ENCODE assay signal across 10 cellular contexts in the genomic region with DNA sequence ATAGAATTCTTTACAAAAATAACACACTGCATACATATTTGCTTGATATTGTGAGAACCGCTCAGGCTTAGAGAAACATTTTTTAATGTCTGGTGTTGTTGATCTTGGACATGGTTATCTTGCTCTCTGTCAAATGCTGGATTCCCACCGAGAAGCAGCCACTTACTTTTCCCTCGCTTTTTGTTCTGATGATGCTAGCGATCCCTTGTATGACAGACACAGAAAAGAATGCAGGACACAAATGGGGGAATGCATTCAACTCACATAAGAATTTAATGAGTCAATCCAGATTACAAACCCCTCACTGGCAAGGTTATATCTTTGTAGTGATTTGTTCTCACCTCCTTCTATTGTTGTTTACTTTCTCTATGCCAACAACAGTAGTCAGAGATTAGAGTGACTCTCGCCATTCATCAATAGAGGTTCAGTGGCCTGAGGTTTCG.
DNase-seq lines count a peak whose midpoint lies in the region; ATAC-seq, FAIRE-seq and TF ChIP-seq lines count a peak whose summit lies in the region.
"Had no signal": no experiment of that assay in that cellular context is flagged by ENCODE, and none has a peak within 500 bp of the region (broad histone marks: within the 10 kb centered on the region; RNA-seq: fewer than 3 reads in every experiment).

No MANE protein-coding gene starts in this region.

- H3K79me2 ChIP-seq in fibroblast of lung (ENCODE audit: control insufficient read depth, insufficient read depth, low read length) (no peaks in the 10 kb centered on the region), trophoblast cell (ENCODE audit: control insufficient read depth, insufficient read depth, low read length, poor library complexity) (no peaks in the 10 kb centered on the region)

- H3K9me3 ChIP-seq in fibroblast of lung (ENCODE audit: control insufficient read depth, insufficient read depth, low read depth, low read length) (no peaks in the 10 kb centered on the region), trophoblast cell (ENCODE audit: insufficient read depth, low read depth, low read length) (no peaks in the 10 kb centered on the region), BE2C (no peaks in the 10 kb centered on the region), lower lobe of right lung (no peaks in the 10 kb centered on the region)

- no peak overlapping the region for H4K91ac ChIP-seq in trophoblast cell (ENCODE audit: low read depth, low read length)

- no peak for ATAC-seq in lower lobe of right lung
- no peak for ATAC-seq in HG02798 (IDR thresholded peaks at IDR 0.05; ENCODE audit: poor library complexity, unreplicated experiment)
- ATAC-seq: stimulated activated naive B cell treated with anti-CD40 and anti-IgM and Interleukin-4, amounts not matched to agents 10 μg/mL and 1 μg/mL and 100 μg/mL, for 72 hours had no signal

- WGBS in trophoblast cell (ENCODE audit: extremely low coverage, insufficient coverage, insufficient read length), result no CpG with 5 or more reads among the region's 6 CpGs

- no peak overlapping the region for H3K23ac ChIP-seq in trophoblast cell (ENCODE audit: low read length)

- peak overlapping the region; percentile 18 for H3K27ac ChIP-seq in fibroblast of lung (ENCODE audit: insufficient read depth, low read length)
- H3K27ac ChIP-seq in trophoblast cell (ENCODE audit: low read depth, low read length), result no peak overlapping the region
- no peak overlapping the region for H3K27ac ChIP-seq in lower lobe of right lung
- no peak overlapping the region for H3K27ac ChIP-seq in caudate nucleus (ENCODE audit: low read depth, low read length)

- no peak overlapping the region for H2BK5ac ChIP-seq in trophoblast cell (ENCODE audit: low read depth, low read length, poor library complexity)

- TF ChIP-seq CTCF in fibroblast of lung (conservative IDR thresholded peaks at IDR 0.05 in 1 of 2, IDR thresholded peaks at IDR 0.05 in 1 of 2; ENCODE audit: low read depth in 1 of 2, low read length in 2 of 2), result no peak
- TF ChIP-seq CTCF in BE2C (IDR thresholded peaks at IDR 0.05; ENCODE audit: low read depth, low read length), result no peak
- no peak for TF ChIP-seq CTCF in lower lobe of right lung (IDR thresholded peaks at IDR 0.05)

- peaks cover 19% of the 10 kb centered on the region for H3K4me1 ChIP-seq in fibroblast of lung (ENCODE audit: control insufficient read depth, extremely low read depth, insufficient read depth, low read length)
- H3K4me1 ChIP-seq in trophoblast cell (ENCODE audit: control insufficient read depth in 1 of 2, insufficient read depth in 2 of 2, low read length in 2 of 2), result peaks cover 28% of the 10 kb centered on the region in 2 experiments
- H3K4me1 ChIP-seq in BE2C, result no peaks in the 10 kb centered on the region
- H3K4me1 ChIP-seq in lower lobe of right lung, result no peaks in the 10 kb centered on the region

- no peak overlapping the region for H4K8ac ChIP-seq in trophoblast cell (ENCODE audit: low read depth, low read length)

- H2BK12ac ChIP-seq in trophoblast cell (ENCODE audit: low read length), result no peak overlapping the region

- H4K20me1 ChIP-seq in fibroblast of lung (ENCODE audit: control insufficient read depth, extremely low read depth, insufficient read depth, low read length), result no peaks in the 10 kb centered on the region

- H3K14ac ChIP-seq in trophoblast cell (ENCODE audit: low read length), result no peak overlapping the region

- H2AK5ac ChIP-seq in trophoblast cell (ENCODE audit: low read length), result no peak overlapping the region

- H3K4me3 ChIP-seq in fibroblast of lung (replicated peaks in 1 of 4; ENCODE audit: control extremely low read depth in 1 of 4, insufficient read depth in 1 of 4, low read depth in 3 of 4, low read length in 4 of 4), result no peak overlapping the region
- no peak overlapping the region for H3K4me3 ChIP-seq in trophoblast cell (ENCODE audit: low read depth, low read length)
- no peak overlapping the region for H3K4me3 ChIP-seq in BE2C (ENCODE audit: low read depth, low read length)
- H3K4me3 ChIP-seq in lower lobe of right lung, result no peak overlapping the region

- H3K18ac ChIP-seq in trophoblast cell (ENCODE audit: low read length), result no peak overlapping the region

- no peak overlapping the region for H3K4ac ChIP-seq in trophoblast cell (ENCODE audit: low read depth, low read length)

- intact Hi-C loops in lower lobe of right lung (cut with DNase I), result no loop called here

- H4K12ac ChIP-seq in trophoblast cell (ENCODE audit: low read depth, low read length), result no peak overlapping the region

- DNase-seq in RPMI7951 (ENCODE audit: low read depth) (peak; percentile 88), fibroblast of lung (ENCODE audit: low read depth in 2 of 2) (peak; percentile 76 to 98), trophoblast cell (peak; percentile 56 to 91), BE2C (no peak), lower lobe of right lung (no peak), caudate nucleus (lab: John Stamatoyannopoulos, UW) (no peak)
- DNase-seq: activated CD4-positive, alpha-beta memory T cell treated with anti-CD3 and anti-CD28 coated beads for 36 hours; stimulated activated naive B cell treated with anti-CD40 and anti-IgM and Interleukin-4, amounts not matched to agents 10 μg/mL and 1 μg/mL and 100 μg/mL, for 72 hours had no signal

- peak overlapping the region; percentile 13 for H3K4me2 ChIP-seq in fibroblast of lung (ENCODE audit: extremely low read depth, insufficient read depth, low read length)
- H3K4me2 ChIP-seq in trophoblast cell (ENCODE audit: low read length), result no peak overlapping the region

- H2BK120ac ChIP-seq in trophoblast cell (ENCODE audit: insufficient read depth, low read length, poor library complexity), result no peak overlapping the region

- peaks cover 26% of the 10 kb centered on the region for H3K79me1 ChIP-seq in trophoblast cell (ENCODE audit: low read length)

- H3K36me3 ChIP-seq in fibroblast of lung (ENCODE audit: control insufficient read depth, insufficient read depth, low read length) (no peaks in the 10 kb centered on the region), trophoblast cell (ENCODE audit: control insufficient read depth in 1 of 2, insufficient read depth in 2 of 2, low read length in 2 of 2) (no peaks in the 10 kb centered on the region), BE2C (no peaks in the 10 kb centered on the region), lower lobe of right lung (no peaks in the 10 kb centered on the region)

- H3K27me3 ChIP-seq in fibroblast of lung (ENCODE audit: control insufficient read depth, insufficient read depth, low read length) (no peaks in the 10 kb centered on the region), trophoblast cell (ENCODE audit: insufficient read depth, low read length) (no peaks in the 10 kb centered on the region), BE2C (no peaks in the 10 kb centered on the region), lower lobe of right lung (ENCODE audit: low read depth) (peaks cover 8% of the 10 kb centered on the region)

- FAIRE-seq in G401.6 (lab: Jason Lieb, UNC), result peak; percentile 100

- H2AFZ ChIP-seq in fibroblast of lung (ENCODE audit: low read length), result no peak overlapping the region
- H2AFZ ChIP-seq in trophoblast cell (ENCODE audit: insufficient read depth, low read length, poor library complexity), result no peak overlapping the region

- H3K9ac ChIP-seq in fibroblast of lung (ENCODE audit: insufficient read depth, low read length), result no peak overlapping the region
- H3K9ac ChIP-seq in trophoblast cell (ENCODE audit: low read length), result no peak overlapping the region

Comparison
In these comparisons a context has a peak if more than half of its experiments do, and no peak if none do; other contexts are left out.
1. DNase-seq: peak in RPMI7951 (single experiment), fibroblast of lung (2 of 2) and trophoblast cell (2 of 2); none in BE2C (single experiment), lower lobe of right lung (single experiment) and caudate nucleus (0 of 61).